ENCODE assay signal across 22 cellular contexts in genomic region chr13:80744147-80744914, GRCh38.
"Had no signal": no experiment of that assay in that cellular context is flagged by ENCODE, and none has a peak within 500 bp of the region (broad histone marks: within the 10 kb centered on the region; RNA-seq: fewer than 3 reads in every experiment).

No MANE protein-coding gene starts in this region.

- H3K9me3 ChIP-seq: colonic mucosa, esophagus muscularis mucosa, gastroesophageal sphincter, left lung, lower lobe of right lung, mucosa of descending colon had no signal

- H3K4me3 Mint-ChIP-seq: memory B cell, mesothelial cell of epicardium had no signal

- H3K4me1 ChIP-seq: colonic mucosa, esophagus muscularis mucosa, foreskin keratinocyte, gastroesophageal sphincter, heart right ventricle, left lung, lower lobe of right lung had no signal

- H3K27ac ChIP-seq: colonic mucosa, dorsolateral prefrontal cortex, esophagus muscularis mucosa, foreskin keratinocyte, gastroesophageal sphincter, heart right ventricle, left lung, lower lobe of right lung had no signal

- H3K4me3 ChIP-seq: colonic mucosa, dorsolateral prefrontal cortex, esophagus muscularis mucosa, gastroesophageal sphincter, heart right ventricle, left lung, lower lobe of right lung, mucosa of descending colon had no signal

- FAIRE-seq: endothelial cell of umbilical vein, frontal cortex, islet of Langerhans, keratinocyte had no signal

- H3K27me3 Mint-ChIP-seq: memory B cell had no signal

- H3K27me3 ChIP-seq: colonic mucosa, dorsolateral prefrontal cortex, esophagus muscularis mucosa, foreskin keratinocyte, gastroesophageal sphincter, heart right ventricle, left lung had no signal

- H3K36me3 ChIP-seq: colonic mucosa, esophagus muscularis mucosa, gastroesophageal sphincter, heart right ventricle, left lung, lower lobe of right lung had no signal

- DNase-seq: colonic mucosa; dermis blood vessel endothelial cell; dorsolateral prefrontal cortex; effector CD4-positive, alpha-beta T cell; effector memory CD4-positive, alpha-beta T cell; foreskin keratinocyte; heart right ventricle; hippocampal formation; left cardiac atrium; left lung; left ventricle myocardium superior; lower lobe of right lung; mesendoderm; mucosa of descending colon had no signal

- H3K27ac Mint-ChIP-seq: memory B cell, mesothelial cell of epicardium had no signal

- H3K36me3 Mint-ChIP-seq: memory B cell, mesothelial cell of epicardium had no signal

- H3K4me1 Mint-ChIP-seq: memory B cell had no signal
